28 cellular contexts compared by ENCODE assay signal in the genomic region with DNA sequence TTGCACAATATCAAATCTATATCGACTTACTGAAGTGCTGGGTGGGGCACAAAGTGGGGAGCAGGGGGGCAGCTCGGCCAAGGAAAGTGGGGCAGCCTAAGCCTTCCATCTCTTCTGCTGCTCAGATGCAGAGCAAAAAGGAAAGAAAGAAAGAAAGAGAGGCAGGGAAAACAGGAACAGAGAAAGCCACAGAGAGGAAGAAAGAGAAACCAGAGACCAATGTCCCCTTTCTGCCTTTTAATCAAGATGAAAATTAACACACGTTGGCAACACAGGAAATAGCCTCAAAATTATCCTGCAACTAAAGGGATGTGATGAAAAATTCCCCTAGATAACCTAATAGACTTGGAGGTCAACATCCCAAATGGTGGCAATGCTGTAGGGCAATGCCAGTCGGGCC.
"Had no signal": no experiment of that assay in that cellular context is flagged by ENCODE, and none has a peak within 500 bp of the region (broad histone marks: within the 10 kb centered on the region; RNA-seq: fewer than 3 reads in every experiment).

No MANE protein-coding gene starts in this region.

- H3K36me3 ChIP-seq: esophagus muscularis mucosa, left ventricle myocardium inferior, neural progenitor cell, sigmoid colon, uterus had no signal

- H3K27ac ChIP-seq: dorsolateral prefrontal cortex, esophagus muscularis mucosa, hepatocyte, neural progenitor cell had no signal

- H3K4me3 Mint-ChIP-seq: activated B cell treated with CpG ODN at 0.5 μM for 24 hours; activated CD4-positive, alpha-beta T cell treated with anti-CD3 and anti-CD28 coated beads for 36 hours; activated naive CD8-positive, alpha-beta T cell treated with anti-CD3 and anti-CD28 coated beads for 36 hours; activated T-cell treated with anti-CD3 and anti-CD28 coated beads, Interleukin-2, amount 50 U/mL, for 24 hours; activated T-helper 17 cell treated with anti-CD3 and anti-CD28 coated beads, Interleukin-2, amount 50 U/mL, for 72 hours; effector memory CD8-positive, alpha-beta T cell; immature natural killer cell; naive thymus-derived CD4-positive, alpha-beta T cell; neural progenitor cell had no signal

- H3K9me3 Mint-ChIP-seq: activated B cell treated with CpG ODN at 0.5 μM for 24 hours; activated naive CD8-positive, alpha-beta T cell treated with anti-CD3 and anti-CD28 coated beads for 36 hours; activated T-cell treated with anti-CD3 and anti-CD28 coated beads, Interleukin-2, amount 50 U/mL, for 24 hours; activated T-helper 17 cell treated with anti-CD3 and anti-CD28 coated beads, Interleukin-2, amount 50 U/mL, for 72 hours; effector memory CD8-positive, alpha-beta T cell; immature natural killer cell; naive thymus-derived CD4-positive, alpha-beta T cell; neural progenitor cell had no signal

- H3K27me3 Mint-ChIP-seq: activated B cell treated with CpG ODN at 0.5 μM for 24 hours; activated CD4-positive, alpha-beta T cell treated with anti-CD3 and anti-CD28 coated beads for 36 hours; activated naive CD8-positive, alpha-beta T cell treated with anti-CD3 and anti-CD28 coated beads for 36 hours; activated T-cell treated with anti-CD3 and anti-CD28 coated beads, Interleukin-2, amount 50 U/mL, for 24 hours; activated T-helper 17 cell treated with anti-CD3 and anti-CD28 coated beads, Interleukin-2, amount 50 U/mL, for 72 hours had no signal

- H3K9me3 ChIP-seq: esophagus muscularis mucosa, left ventricle myocardium inferior, sigmoid colon, testis, uterus had no signal

- H3K27me3 ChIP-seq: dorsolateral prefrontal cortex, esophagus muscularis mucosa, hepatocyte, neural progenitor cell, sigmoid colon, testis, uterus had no signal

- ATAC-seq: activated CD4-positive, alpha-beta T cell treated with anti-CD3 and anti-CD28 coated beads for 36 hours; activated T-helper 17 cell treated with anti-CD3 and anti-CD28 coated beads, Interleukin-2, amount 50 U/mL, for 72 hours; effector memory CD8-positive, alpha-beta T cell; naive thymus-derived CD4-positive, alpha-beta T cell had no signal

- H3K4me1 ChIP-seq: neural progenitor cell had no signal

- H3K36me3 Mint-ChIP-seq: activated naive CD8-positive, alpha-beta T cell treated with anti-CD3 and anti-CD28 coated beads for 36 hours; immature natural killer cell; naive thymus-derived CD4-positive, alpha-beta T cell had no signal

- DNase-seq: activated B cell treated with CpG ODN at 0.5 μM for 24 hours; activated CD4-positive, alpha-beta T cell treated with anti-CD3 and anti-CD28 coated beads for 36 hours; activated CD4-positive, alpha-beta T cell treated with anti-CD3 and anti-CD28 coated beads, Interleukin-2, amount 50 U/mL, for 4 hours; activated CD8-positive, alpha-beta memory T cell treated with anti-CD3 and anti-CD28 coated beads for 24 hours; activated CD8-positive, alpha-beta memory T cell treated with anti-CD3 and anti-CD28 coated beads, Interleukin-2, amount 50 U/mL, for 4 hours; activated naive CD8-positive, alpha-beta T cell treated with anti-CD3 and anti-CD28 coated beads for 36 hours; activated T-cell treated with anti-CD3 and anti-CD28 coated beads, Interleukin-2, amount 50 U/mL, for 24 hours; central memory CD4-positive, alpha-beta T cell; dorsolateral prefrontal cortex; effector memory CD8-positive, alpha-beta T cell; glutamatergic neuron; immature natural killer cell; left ventricle myocardium inferior; naive thymus-derived CD4-positive, alpha-beta T cell; posterior cingulate gyrus; retina; sigmoid colon; stimulated activated CD4-positive, alpha-beta T cell treated with anti-CD3 and anti-CD28 coated beads, Interleukin-15, amount 100 ng/mL, for 24 hours; stimulated activated CD8-positive, alpha-beta memory T cell treated with anti-CD3 and anti-CD28 coated beads, Interleukin-4, amount 100 ng/mL, for 48 hours; stimulated activated naive CD4-positive, alpha-beta T cell; testis; trophoblast cell; uterus had no signal

- H3K4me1 Mint-ChIP-seq: activated B cell treated with CpG ODN at 0.5 μM for 24 hours; activated CD4-positive, alpha-beta T cell treated with anti-CD3 and anti-CD28 coated beads for 36 hours; activated naive CD8-positive, alpha-beta T cell treated with anti-CD3 and anti-CD28 coated beads for 36 hours; activated T-helper 17 cell treated with anti-CD3 and anti-CD28 coated beads, Interleukin-2, amount 50 U/mL, for 72 hours; immature natural killer cell; naive thymus-derived CD4-positive, alpha-beta T cell; neural progenitor cell had no signal

- H3K4me3 ChIP-seq: dorsolateral prefrontal cortex, esophagus muscularis mucosa, hepatocyte, left ventricle myocardium inferior, neural progenitor cell, sigmoid colon, smooth muscle cell, testis, uterus had no signal

- H3K27ac Mint-ChIP-seq: activated B cell treated with CpG ODN at 0.5 μM for 24 hours; activated CD4-positive, alpha-beta T cell treated with anti-CD3 and anti-CD28 coated beads for 36 hours; activated naive CD8-positive, alpha-beta T cell treated with anti-CD3 and anti-CD28 coated beads for 36 hours; activated T-cell treated with anti-CD3 and anti-CD28 coated beads, Interleukin-2, amount 50 U/mL, for 24 hours; activated T-helper 17 cell treated with anti-CD3 and anti-CD28 coated beads, Interleukin-2, amount 50 U/mL, for 72 hours; effector memory CD8-positive, alpha-beta T cell; immature natural killer cell; naive thymus-derived CD4-positive, alpha-beta T cell; neural progenitor cell had no signal
